ENCODE assay signal across 15 cellular contexts in genomic region chr5:10332301-10332700, GRCh38. TPM values are rescaled to one million over a fixed set of nuclear protein-coding genes. Genes with fewer than 3 reads are reported as not detected.
DNase-seq lines count a peak whose midpoint lies in the region; ATAC-seq and TF ChIP-seq lines count a peak whose summit lies in the region.
"Had no signal": no experiment of that assay in that cellular context is flagged by ENCODE, and none has a peak within 500 bp of the region (broad histone marks: within the 10 kb centered on the region; RNA-seq: fewer than 3 reads in every experiment).

No MANE protein-coding gene starts in this region.

- TF ChIP-seq POLR2A in heart left ventricle (IDR thresholded peaks at IDR 0.05): no peak

- H3K4me1 ChIP-seq in heart left ventricle (peaks cover 0 to 52% (median 35%) of the 10 kb centered on the region in 12 donors), lung (ENCODE audit: control insufficient read depth in 2 of 2, insufficient read depth in 2 of 2, low read length in 2 of 2) (peaks cover 8% of the 10 kb centered on the region in 2 donors)

- H3K27ac ChIP-seq in heart left ventricle (peak overlapping the region in 11 of 12 donors; percentile 58 to 88 (median 81)), lung (ENCODE audit: low read depth in 1 of 2, low read length in 1 of 2) (peak overlapping the region in 1 of 2 donors; percentile 75), dorsolateral prefrontal cortex (peak overlapping the region in 21 of 59 donors; percentile 0 to 85 (median 51))

- no peak overlapping the region for H3K4me3 ChIP-seq in heart left ventricle
- H3K4me3 ChIP-seq in lung: no peak overlapping the region
- no peak overlapping the region for H3K4me3 ChIP-seq in dorsolateral prefrontal cortex
- H3K4me3 ChIP-seq: MG63 had no signal

- no peaks in the 10 kb centered on the region for H3K9me3 ChIP-seq in heart left ventricle
- H3K9me3 ChIP-seq in lung (ENCODE audit: control insufficient read depth in 2 of 2, insufficient read depth in 1 of 2, low read length in 1 of 2): peaks cover 0 to 5% of the 10 kb centered on the region in 2 donors
- H3K9me3 ChIP-seq: MG63, prostate gland, testis had no signal

- ATAC-seq in heart left ventricle (no peak), left ventricle myocardium superior (no peak), lung (ENCODE audit: insufficient read depth, low FRiP score) (no peak), GM19035 (IDR thresholded peaks at IDR 0.05; ENCODE audit: unreplicated experiment) (no peak), HG03095 (IDR thresholded peaks at IDR 0.05; ENCODE audit: unreplicated experiment) (no peak)
- no peak for ATAC-seq in activated T-helper 17 cell treated with anti-CD3 and anti-CD28 coated beads, Interleukin-2, amount 50 U/mL, for 72 hours (replicated peaks)
- ATAC-seq in stimulated activated naive CD8-positive, alpha-beta T cell treated with anti-CD3 and anti-CD28 coated beads, Interleukin-15, amount 100 ng/mL, for 72 hours: peak; percentile 47
- ATAC-seq: HCT116 had no signal

- WGBS in heart left ventricle, 4 donors: 90 to 91% (median 90%) methylated on average over 5 of the region's 5 CpGs
- 92 to 93% methylated on average over 5 of the region's 5 CpGs for WGBS in lung, 2 donors

- peaks cover 7% of the 10 kb centered on the region for H3K4me1 Mint-ChIP-seq in activated T-helper 17 cell treated with anti-CD3 and anti-CD28 coated beads, Interleukin-2, amount 50 U/mL, for 72 hours
- peaks cover 11% of the 10 kb centered on the region for H3K4me1 Mint-ChIP-seq in stimulated activated naive CD8-positive, alpha-beta T cell treated with anti-CD3 and anti-CD28 coated beads, Interleukin-15, amount 100 ng/mL, for 72 hours

- peaks cover 0 to 19% (median 0%) of the 10 kb centered on the region in 9 donors for H3K27me3 ChIP-seq in heart left ventricle
- H3K27me3 ChIP-seq in lung (ENCODE audit: control insufficient read depth, insufficient read depth): no peaks in the 10 kb centered on the region
- no peaks in the 10 kb centered on the region for H3K27me3 ChIP-seq in dorsolateral prefrontal cortex
- H3K27me3 ChIP-seq: MG63, testis had no signal

- peaks cover 32% of the 10 kb centered on the region for H3K27me3 Mint-ChIP-seq in activated T-helper 17 cell treated with anti-CD3 and anti-CD28 coated beads, Interleukin-2, amount 50 U/mL, for 72 hours
- H3K27me3 Mint-ChIP-seq in stimulated activated naive CD8-positive, alpha-beta T cell treated with anti-CD3 and anti-CD28 coated beads, Interleukin-15, amount 100 ng/mL, for 72 hours: peaks cover 57% of the 10 kb centered on the region

- H3K4me3 Mint-ChIP-seq in activated T-helper 17 cell treated with anti-CD3 and anti-CD28 coated beads, Interleukin-2, amount 50 U/mL, for 72 hours: peak overlapping the region; percentile 28
- peak overlapping the region in 1 of 2 donors; percentile 8 for H3K4me3 Mint-ChIP-seq in stimulated activated naive CD8-positive, alpha-beta T cell treated with anti-CD3 and anti-CD28 coated beads, Interleukin-15, amount 100 ng/mL, for 72 hours

- H3K36me3 ChIP-seq in heart left ventricle (no peaks in the 10 kb centered on the region), lung (ENCODE audit: control insufficient read depth in 2 of 2, insufficient read depth in 2 of 2, low read length in 2 of 2) (no peaks in the 10 kb centered on the region)
- H3K36me3 ChIP-seq: MG63, prostate gland had no signal

- TF ChIP-seq CTCF in heart left ventricle (IDR thresholded peaks at IDR 0.05) (no peak), lung (IDR thresholded peaks at IDR 0.05; ENCODE audit: control extremely low read depth, extremely low read depth) (no peak), dorsolateral prefrontal cortex (IDR thresholded peaks at IDR 0.05 in 54 of 56, conservative IDR thresholded peaks at IDR 0.05 in 2 of 56; ENCODE audit: low read depth in 1 of 56, partially characterized antibody in 56 of 56) (no peak)

- DNase-seq in heart left ventricle (no peak), left ventricle myocardium superior (no peak), lung (ENCODE audit: low spot score) (peak; percentile 2), dorsolateral prefrontal cortex (no peak)
- no peak for DNase-seq in stimulated activated naive CD8-positive, alpha-beta T cell treated with anti-CD3 and anti-CD28 coated beads, Interleukin-15, amount 100 ng/mL, for 72 hours
- DNase-seq: activated CD4-positive, alpha-beta T cell treated with anti-CD3 and anti-CD28 coated beads for 4 hours; aorta; MG63; testis had no signal

- intact Hi-C loops in heart left ventricle (cut with DNase I): loop anchor here in 3 of 10 donors (2.0 to 10.0 kb wide), 2 partner anchors 20 to 48 kb away; partner anchors contain the start of gene MARCHF6 (in 2 of the 3)
- intact Hi-C loops in left ventricle myocardium superior (cut with micrococcal nuclease): no loop called here
- intact Hi-C loops in dorsolateral prefrontal cortex (cut with DNase I): no loop called here

- no peaks in the 10 kb centered on the region for H3K36me3 Mint-ChIP-seq in activated T-helper 17 cell treated with anti-CD3 and anti-CD28 coated beads, Interleukin-2, amount 50 U/mL, for 72 hours (ENCODE audit: low read depth)

- H3K27ac Mint-ChIP-seq in activated T-helper 17 cell treated with anti-CD3 and anti-CD28 coated beads, Interleukin-2, amount 50 U/mL, for 72 hours: no peak overlapping the region
- no peak overlapping the region for H3K27ac Mint-ChIP-seq in stimulated activated naive CD8-positive, alpha-beta T cell treated with anti-CD3 and anti-CD28 coated beads, Interleukin-15, amount 100 ng/mL, for 72 hours
- H3K27ac Mint-ChIP-seq: activated T-helper 2 cell treated with anti-CD3 and anti-CD28 coated beads, Interferon-gamma antibody, Interleukin-2, Interleukin-4, amounts not matched to agents 10 μg/mL and 5 μg/mL and 100 μg/mL, durations not matched to agents 14 hours and 24 hours and 36 hours had no signal

- no peaks in the 10 kb centered on the region for H3K9me3 Mint-ChIP-seq in activated T-helper 17 cell treated with anti-CD3 and anti-CD28 coated beads, Interleukin-2, amount 50 U/mL, for 72 hours
- no peaks in the 10 kb centered on the region for H3K9me3 Mint-ChIP-seq in stimulated activated naive CD8-positive, alpha-beta T cell treated with anti-CD3 and anti-CD28 coated beads, Interleukin-15, amount 100 ng/mL, for 72 hours
- H3K9me3 Mint-ChIP-seq: activated T-helper 2 cell treated with anti-CD3 and anti-CD28 coated beads, Interferon-gamma antibody, Interleukin-2, Interleukin-4, amounts not matched to agents 10 μg/mL and 5 μg/mL and 100 μg/mL, durations not matched to agents 14 hours and 24 hours and 36 hours had no signal

RNA-seq across cellular contexts. Expression of gene MARCHF6, which starts 21.2 kb away (rescaled TPM):
- total RNA-seq in heart left ventricle: 100 to 1,000 TPM; 108 to 192 (median 161) TPM
- polyA plus RNA-seq in heart left ventricle: 10 to 100 TPM; 39.3 to 91.6 TPM
- 165 TPM for total RNA-seq in left ventricle myocardium superior
- total RNA-seq in activated T-helper 17 cell treated with anti-CD3 and anti-CD28 coated beads, Interleukin-2, amount 50 U/mL, for 72 hours: 100 to 1,000 TPM in 1 of 2 donors, 10 to 100 TPM in 1; 87.7 to 157 TPM
- 100 to 1,000 TPM; 113 to 185 TPM for total RNA-seq in lung
- 10 to 100 TPM; 35.4 to 97.3 TPM for polyA plus RNA-seq in lung
- 100 to 1,000 TPM; 195 to 408 (median 303) TPM for total RNA-seq in dorsolateral prefrontal cortex

RNA-seq across cellular contexts. Expression of gene CMBL, which starts 24.6 kb away (rescaled TPM):
- total RNA-seq in heart left ventricle: 10 to 100 TPM; 12.4 to 53.5 (median 29.0) TPM
- 10 to 100 TPM; 20.8 to 32.5 TPM for polyA plus RNA-seq in heart left ventricle
- total RNA-seq in left ventricle myocardium superior: 48.6 TPM
- total RNA-seq in activated T-helper 17 cell treated with anti-CD3 and anti-CD28 coated beads, Interleukin-2, amount 50 U/mL, for 72 hours: under 1 TPM; 0.80 to 0.82 TPM
- 10 to 100 TPM; 14.6 to 15.9 TPM for total RNA-seq in lung
- 10 to 100 TPM in 1 of 2 donors, 1 to 10 TPM in 1; 8.1 to 11.2 TPM for polyA plus RNA-seq in lung
- total RNA-seq in dorsolateral prefrontal cortex: 10 to 100 TPM; 16.2 to 42.6 (median 28.5) TPM

Comparison
In these comparisons a context has a peak if more than half of its experiments do, and no peak if none do; other contexts are left out.
1. RNA of gene CMBL, which starts 24.6 kb away (total RNA-seq): 48.6 TPM in left ventricle myocardium superior (single experiment), 12.4 to 53.5 TPM in heart left ventricle, 16.2 to 42.6 TPM in dorsolateral prefrontal cortex and 14.6 to 15.9 TPM in lung; 0.80 to 0.82 TPM in activated T-helper 17 cell treated with anti-CD3 and anti-CD28 coated beads, Interleukin-2, amount 50 U/mL, for 72 hours; every median in the first group is over 4 times any median in the second.